ENCODE assay signal across 12 cellular contexts in the genomic region with DNA sequence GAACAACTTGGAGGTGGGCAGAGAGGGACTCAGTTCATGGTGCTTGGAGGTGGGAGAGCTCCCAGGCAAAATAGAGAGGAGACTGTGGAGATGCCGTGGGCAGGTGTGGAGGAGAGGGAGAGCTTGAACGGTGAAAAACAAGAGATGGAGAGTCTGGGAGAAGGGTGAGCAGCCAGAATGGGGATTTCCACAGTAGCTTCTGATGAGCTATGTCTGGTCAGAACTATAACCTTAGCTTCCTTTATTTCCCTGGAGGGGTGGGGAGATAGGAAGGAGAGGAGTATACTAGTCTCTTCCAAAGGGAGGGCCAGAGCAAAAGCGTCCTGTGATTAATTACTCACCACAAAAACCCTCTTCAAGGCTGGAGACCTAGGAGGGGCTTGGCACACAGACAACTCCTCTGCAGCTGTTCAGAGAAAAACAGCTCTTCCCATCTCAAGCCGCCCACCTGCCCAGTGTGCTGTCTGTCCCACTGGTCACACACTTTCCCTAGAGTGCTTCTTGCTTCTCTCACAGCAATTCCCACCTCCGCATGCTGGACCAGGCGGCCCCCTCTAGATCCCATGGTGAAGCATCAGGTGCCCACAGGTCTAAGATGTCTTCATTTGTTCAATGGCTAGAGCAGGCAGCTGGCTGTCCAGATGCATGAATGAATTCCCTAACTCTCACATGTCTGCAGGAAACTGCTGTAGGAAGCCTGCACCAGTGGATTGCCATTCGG. TPM values are rescaled to one million over a fixed set of nuclear protein-coding genes. Genes with fewer than 3 reads are reported as not detected.
A peak's percentile ranks its signal among the peaks of the same experiment; 100 is the strongest.
DNase-seq lines count a peak whose midpoint lies in the region; ATAC-seq and TF ChIP-seq lines count a peak whose summit lies in the region.
"Had no signal": no experiment of that assay in that cellular context is flagged by ENCODE, and none has a peak within 500 bp of the region (broad histone marks: within the 10 kb centered on the region; RNA-seq: fewer than 3 reads in every experiment).

No MANE protein-coding gene starts in this region.

- no peak overlapping the region for H3K4me3 Mint-ChIP-seq in CD8-positive, alpha-beta T cell
- H3K4me3 Mint-ChIP-seq: activated naive CD4-positive, alpha-beta T cell treated with anti-CD3 and anti-CD28 coated beads, Interleukin-2, amount 50 U/mL, for 24 hours had no signal

- peaks cover 6% of the 10 kb centered on the region for H3K27me3 Mint-ChIP-seq in CD8-positive, alpha-beta T cell (ENCODE audit: low read depth)
- H3K27me3 Mint-ChIP-seq: activated naive CD4-positive, alpha-beta T cell treated with anti-CD3 and anti-CD28 coated beads, Interleukin-2, amount 50 U/mL, for 24 hours had no signal

- H3K9me3 ChIP-seq in fibroblast of lung (ENCODE audit: control insufficient read depth, insufficient read depth, low read depth, low read length) (no peaks in the 10 kb centered on the region), Karpas-422 (ENCODE audit: low read length) (no peaks in the 10 kb centered on the region)
- no peaks in the 10 kb centered on the region for H3K9me3 ChIP-seq in CD8-positive, alpha-beta T cell (ENCODE audit: low read length)

- no peaks in the 10 kb centered on the region for H4K20me1 ChIP-seq in fibroblast of lung (ENCODE audit: control insufficient read depth, extremely low read depth, insufficient read depth, low read length)
- H4K20me1 ChIP-seq in Karpas-422 (ENCODE audit: insufficient read depth, low read depth, low read length): no peaks in the 10 kb centered on the region

- H2AFZ ChIP-seq in fibroblast of lung (ENCODE audit: low read length): no peak overlapping the region
- no peak overlapping the region for H2AFZ ChIP-seq in Karpas-422 (ENCODE audit: low read length)

- peak overlapping the region; percentile 73 for H3K27ac ChIP-seq in RWPE1
- no peak overlapping the region for H3K27ac ChIP-seq in fibroblast of lung (ENCODE audit: insufficient read depth, low read length)
- H3K27ac ChIP-seq in CD8-positive, alpha-beta T cell (ENCODE audit: low read depth, low read length): no peak overlapping the region
- H3K27ac ChIP-seq in Karpas-422 (ENCODE audit: low read length): no peak overlapping the region

- peaks cover 22% of the 10 kb centered on the region for H3K36me3 Mint-ChIP-seq in CD8-positive, alpha-beta T cell

- H3K36me3 ChIP-seq in fibroblast of lung (ENCODE audit: control insufficient read depth, insufficient read depth, low read length) (no peaks in the 10 kb centered on the region), Karpas-422 (ENCODE audit: insufficient read depth, low read length) (no peaks in the 10 kb centered on the region)
- no peaks in the 10 kb centered on the region for H3K36me3 ChIP-seq in CD8-positive, alpha-beta T cell (ENCODE audit: insufficient read depth, low read length)

- H3K27me3 ChIP-seq in fibroblast of lung (ENCODE audit: control insufficient read depth, insufficient read depth, low read length): no peaks in the 10 kb centered on the region
- no peaks in the 10 kb centered on the region for H3K27me3 ChIP-seq in CD8-positive, alpha-beta T cell (ENCODE audit: insufficient read depth, low read length)
- no peaks in the 10 kb centered on the region for H3K27me3 ChIP-seq in Karpas-422 (ENCODE audit: low read length)

- peaks cover 2% of the 10 kb centered on the region for H3K4me1 ChIP-seq in fibroblast of lung (ENCODE audit: control insufficient read depth, extremely low read depth, insufficient read depth, low read length)
- no peaks in the 10 kb centered on the region for H3K4me1 ChIP-seq in CD8-positive, alpha-beta T cell (ENCODE audit: insufficient read depth, low read length)
- H3K4me1 ChIP-seq in Karpas-422 (ENCODE audit: low read length): no peaks in the 10 kb centered on the region

- H3K4me2 ChIP-seq in fibroblast of lung (ENCODE audit: extremely low read depth, insufficient read depth, low read length) (no peak overlapping the region), Karpas-422 (ENCODE audit: low read depth, low read length, poor library complexity, severe bottlenecking) (no peak overlapping the region)

- H3K9ac ChIP-seq in fibroblast of lung (ENCODE audit: insufficient read depth, low read length): no peak overlapping the region
- H3K9ac ChIP-seq in Karpas-422 (ENCODE audit: low read length): no peak overlapping the region

- H3K4me3 ChIP-seq in fibroblast of lung (replicated peaks in 1 of 4; ENCODE audit: control extremely low read depth in 1 of 4, insufficient read depth in 1 of 4, low read depth in 3 of 4, low read length in 4 of 4) (no peak overlapping the region), skeletal muscle cell (ENCODE audit: low read depth, low read length) (no peak overlapping the region), Karpas-422 (ENCODE audit: low read length) (no peak overlapping the region)
- H3K4me3 ChIP-seq in CD8-positive, alpha-beta T cell (ENCODE audit: low read depth, low read length): no peak overlapping the region

- no peaks in the 10 kb centered on the region for H3K4me1 Mint-ChIP-seq in CD8-positive, alpha-beta T cell (ENCODE audit: low read depth)
- H3K4me1 Mint-ChIP-seq: activated naive CD4-positive, alpha-beta T cell treated with anti-CD3 and anti-CD28 coated beads, Interleukin-2, amount 50 U/mL, for 24 hours had no signal

- H3K9me2 ChIP-seq in Karpas-422 (replicated peaks; ENCODE audit: insufficient read depth, low read length): no peaks in the 10 kb centered on the region

- TF ChIP-seq CTCF in RWPE1 (conservative IDR thresholded peaks at IDR 0.05; ENCODE audit: low read depth) (no peak), fibroblast of lung (conservative IDR thresholded peaks at IDR 0.05 in 1 of 2, IDR thresholded peaks at IDR 0.05 in 1 of 2; ENCODE audit: low read depth in 1 of 2, low read length in 2 of 2) (no peak)
- no peak for TF ChIP-seq CTCF in CD8-positive, alpha-beta T cell (IDR thresholded peaks at IDR 0.05)

- no peak for ATAC-seq in GM19397 (IDR thresholded peaks at IDR 0.05; ENCODE audit: unreplicated experiment)
- no peak for ATAC-seq in CD8-positive, alpha-beta T cell
- ATAC-seq: HCT116 had no signal

- H3K27ac Mint-ChIP-seq in CD8-positive, alpha-beta T cell: no peak overlapping the region
- H3K27ac Mint-ChIP-seq: activated naive CD4-positive, alpha-beta T cell treated with anti-CD3 and anti-CD28 coated beads, Interleukin-2, amount 50 U/mL, for 24 hours had no signal

- H3K79me2 ChIP-seq in fibroblast of lung (ENCODE audit: control insufficient read depth, insufficient read depth, low read length) (no peaks in the 10 kb centered on the region), Karpas-422 (ENCODE audit: low read length) (no peaks in the 10 kb centered on the region)

- CTCF ChIA-PET in RWPE1 (lab: Yijun Ruan, JAX): interaction anchor here (0.5 kb wide), 1 partner anchor 259 kb away, joined by 4 read pairs; no protein-coding TSS in a partner anchor
- CTCF ChIA-PET in CD8-positive, alpha-beta T cell (lab: Charles Lee): no interaction called here

- peak; percentile 16 for DNase-seq in HS-5 (ENCODE audit: low read depth)
- DNase-seq in RWPE1 (ENCODE audit: low spot score): no peak
- peak; percentile 11 to 79 for DNase-seq in fibroblast of lung (ENCODE audit: low read depth in 2 of 2)
- peak; percentile 91 for DNase-seq in skeletal muscle cell (ENCODE audit: low read depth)
- DNase-seq in CD8-positive, alpha-beta T cell: no peak
- DNase-seq in Karpas-422: no peak
- DNase-seq: Calu3, MV-4-11, small intestine had no signal

- H3K9me3 Mint-ChIP-seq in CD8-positive, alpha-beta T cell: no peaks in the 10 kb centered on the region
- H3K9me3 Mint-ChIP-seq: activated naive CD4-positive, alpha-beta T cell treated with anti-CD3 and anti-CD28 coated beads, Interleukin-2, amount 50 U/mL, for 24 hours had no signal

- POLR2A ChIA-PET in RWPE1 (lab: Yijun Ruan, JAX; ENCODE audit: low non-redundant PET): no interaction called here
- POLR2A ChIA-PET in CD8-positive, alpha-beta T cell (lab: Charles Lee): no interaction called here

- intact Hi-C loops in CD8-positive, alpha-beta T cell (cut with DNase I, micrococcal nuclease): no loop called here

RNA-seq across cellular contexts. Expression of a gene that starts 41.9 kb away (rescaled TPM):
- total RNA-seq in fibroblast of lung: not detected in 2 replicates
- polyA plus RNA-seq in fibroblast of lung: not detected in 2 replicates
- polyA plus RNA-seq in fibroblast of lung (2012): not detected in 2 replicates
- not detected in 2 replicates for polyA minus RNA-seq in fibroblast of lung (ENCODE audit: low replicate concordance)
- total RNA-seq in CD8-positive, alpha-beta T cell: not detected
- total RNA-seq in Karpas-422 (2014; rRNA removed; shearing (Covaris generic); ENCODE audit: low replicate concordance): not detected in 2 replicates
- total RNA-seq: Calu3 had no signal
- polyA plus RNA-seq: small intestine had no signal

RNA-seq across cellular contexts. Expression of a gene that starts 52.0 kb away (rescaled TPM):
- total RNA-seq in fibroblast of lung: 0.17 and 0.26 TPM in 2 replicates
- 0.07 TPM in 1 of 2 replicates, not detected in the other for polyA plus RNA-seq in fibroblast of lung
- polyA plus RNA-seq in fibroblast of lung (2012): 0.09 TPM in 1 of 2 replicates, not detected in the other
- polyA minus RNA-seq in fibroblast of lung (ENCODE audit: low replicate concordance): not detected in 2 replicates
- under 1 TPM in 1 of 2 experiments, not detected in 1; 0.46 TPM for total RNA-seq in CD8-positive, alpha-beta T cell
- not detected in 2 replicates for total RNA-seq in Karpas-422 (2014; rRNA removed; shearing (Covaris generic); ENCODE audit: low replicate concordance)

Comparison
In these comparisons a context has a peak if more than half of its experiments do, and no peak if none do; other contexts are left out.
1. DNase-seq: peak in HS-5 (single experiment), fibroblast of lung (2 of 2) and skeletal muscle cell (single experiment); none in RWPE1 (single experiment), CD8-positive, alpha-beta T cell (0 of 7) and Karpas-422 (single experiment).